Comparison of ENCODE assay signal across 8 cellular contexts in genomic region chr6:30719356-30719755, GRCh38. TPM values are rescaled to one million over a fixed set of nuclear protein-coding genes. Genes with fewer than 3 reads are reported as not detected.
DNase-seq lines count a peak whose midpoint lies in the region; ATAC-seq and TF ChIP-seq lines count a peak whose summit lies in the region.

No MANE protein-coding gene starts in this region.

- H3K4me2 ChIP-seq in neuronal stem cell (ENCODE audit: insufficient read depth, low read length, poor library complexity, severe bottlenecking) = peak overlapping the region; percentile 55

- TF ChIP-seq CTCF in GM10266 (IDR thresholded peaks at IDR 0.05; ENCODE audit: control insufficient read depth, insufficient read depth, low read depth, missing control alignments) = no peak

- H3K4me1 ChIP-seq in duodenal mucosa (ENCODE audit: control insufficient read depth in 1 of 2, insufficient read depth in 2 of 2, low read length in 2 of 2) (peaks cover 18 to 35% of the 10 kb centered on the region in 2 donors), neuronal stem cell (ENCODE audit: control insufficient read depth in 2 of 2, insufficient read depth in 1 of 2, low read depth in 1 of 2, low read length in 2 of 2) (peaks cover 15 to 27% of the 10 kb centered on the region in 2 donors)

- H3K27ac ChIP-seq in duodenal mucosa (ENCODE audit: low read depth, low read length) (peak overlapping the region; percentile 63), neuronal stem cell (replicated peaks; ENCODE audit: low read length) (peak overlapping the region; percentile 78)

- H3K36me3 ChIP-seq in duodenal mucosa (ENCODE audit: control insufficient read depth in 1 of 2, insufficient read depth in 2 of 2, low read length in 2 of 2) = peaks cover 9 to 21% of the 10 kb centered on the region in 2 donors
- peaks cover 29 to 38% of the 10 kb centered on the region in 2 donors for H3K36me3 ChIP-seq in neuronal stem cell (replicated peaks in 1 of 2; ENCODE audit: control insufficient read depth in 2 of 2, insufficient read depth in 2 of 2, low read length in 2 of 2)

- H3K18ac ChIP-seq in neuronal stem cell (ENCODE audit: low read length) = no peak overlapping the region

- no peak overlapping the region for H4K91ac ChIP-seq in neuronal stem cell (ENCODE audit: low read depth, low read length, poor library complexity)

- no peak for ATAC-seq in GM18873 (IDR thresholded peaks at IDR 0.05; ENCODE audit: low FRiP score, unreplicated experiment)

- peak; percentile 8 for DNase-seq in COLO668 (lab: John Stamatoyannopoulos, UW; ENCODE audit: unreplicated experiment)
- DNase-seq in NCI-H146 treated with DMSO at 0.1 percent for 48 hours (lab: John Stamatoyannopoulos, UW; ENCODE audit: unreplicated experiment) = peak; percentile 50
- no peak for DNase-seq in neuronal stem cell (ENCODE audit: low spot score)
- DNase-seq in NCI-H187 (lab: John Stamatoyannopoulos, UW) = no peak
- DNase-seq in GM10266 (ENCODE audit: extremely low spot score) = no peak
- no peak for DNase-seq in retina

- peak overlapping the region; percentile 39 for H2AFZ ChIP-seq in neuronal stem cell (ENCODE audit: low read length)

- WGBS in neuronal stem cell (ENCODE audit: extremely low coverage in 2 of 2, insufficient read length in 2 of 2, insufficient replicate concordance in 1 of 2), 2 donors = no CpG with 5 or more reads among the region's 8 CpGs

- H3K27me3 ChIP-seq in duodenal mucosa (ENCODE audit: control insufficient read depth in 1 of 2, insufficient read depth in 2 of 2, low read length in 2 of 2) (no peaks in the 10 kb centered on the region), neuronal stem cell (ENCODE audit: control insufficient read depth in 3 of 3, insufficient read depth in 3 of 3, low read depth in 1 of 3, low read length in 3 of 3) (no peaks in the 10 kb centered on the region)

- no peak overlapping the region for H3K4ac ChIP-seq in neuronal stem cell (ENCODE audit: low read length)

- no peak overlapping the region for H2BK120ac ChIP-seq in neuronal stem cell (ENCODE audit: low read depth, low read length)

- peak overlapping the region; percentile 74 to 94 for H3K9ac ChIP-seq in duodenal mucosa (ENCODE audit: low read depth in 1 of 2, low read length in 2 of 2)
- H3K9ac ChIP-seq in neuronal stem cell (ENCODE audit: low read depth, low read length, poor library complexity) = no peak overlapping the region

- H2BK15ac ChIP-seq in neuronal stem cell (ENCODE audit: low read length) = no peak overlapping the region

- peak overlapping the region; percentile 71 to 91 for H3K4me3 ChIP-seq in duodenal mucosa (ENCODE audit: low read depth in 1 of 2, low read length in 2 of 2)
- H3K4me3 ChIP-seq in neuronal stem cell (ENCODE audit: low read length in 2 of 2) = peak overlapping the region; percentile 77 to 98

- no peak overlapping the region for H2BK5ac ChIP-seq in neuronal stem cell (ENCODE audit: low read length)

- peaks cover 8% of the 10 kb centered on the region for H3K79me1 ChIP-seq in neuronal stem cell (ENCODE audit: low read depth, low read length)

- no peak overlapping the region for H3K14ac ChIP-seq in neuronal stem cell (ENCODE audit: low read length)

- H2AK5ac ChIP-seq in neuronal stem cell (ENCODE audit: low read depth, low read length) = no peak overlapping the region

- no peak overlapping the region for H4K8ac ChIP-seq in neuronal stem cell (ENCODE audit: low read depth, low read length)

- H3K23ac ChIP-seq in neuronal stem cell (ENCODE audit: low read depth, low read length, poor library complexity) = no peak overlapping the region

- H3K9me3 ChIP-seq in duodenal mucosa (ENCODE audit: control insufficient read depth in 1 of 2, low read length in 2 of 2) (no peaks in the 10 kb centered on the region), neuronal stem cell (replicated peaks in 1 of 2; ENCODE audit: control insufficient read depth in 2 of 2, insufficient read depth in 1 of 2, low read depth in 1 of 2, low read length in 2 of 2) (no peaks in the 10 kb centered on the region)

- no peak overlapping the region for H2BK12ac ChIP-seq in neuronal stem cell (ENCODE audit: low read length)

RNA-seq across cellular contexts. Expression of gene TUBB, which starts 0.8 kb away (rescaled TPM):
- 2,147 TPM for polyA plus RNA-seq in neuronal stem cell (2013, experiment 1 of 2)
- 2,146 TPM for polyA plus RNA-seq in neuronal stem cell (2013, experiment 2 of 2)

RNA-seq across cellular contexts. Expression of gene MDC1, which starts 2.3 kb away (rescaled TPM):
- 50.3 TPM for polyA plus RNA-seq in neuronal stem cell (2013, experiment 1 of 2)
- 51.5 TPM for polyA plus RNA-seq in neuronal stem cell (2013, experiment 2 of 2)

RNA-seq across cellular contexts. Expression of gene FLOT1, which starts 23.1 kb away (rescaled TPM):
- polyA plus RNA-seq in neuronal stem cell (2013, experiment 1 of 2) = 107 TPM
- polyA plus RNA-seq in neuronal stem cell (2013, experiment 2 of 2) = 102 TPM

RNA-seq across cellular contexts. Expression of gene IER3, which starts 25.0 kb away (rescaled TPM):
- polyA plus RNA-seq in neuronal stem cell (2013, experiment 1 of 2) = 11.0 TPM
- polyA plus RNA-seq in neuronal stem cell (2013, experiment 2 of 2) = 10.9 TPM

RNA-seq across cellular contexts. Expression of gene NRM, which starts 28.6 kb away (rescaled TPM):
- 98.1 TPM for polyA plus RNA-seq in neuronal stem cell (2013, experiment 1 of 2)
- 96.2 TPM for polyA plus RNA-seq in neuronal stem cell (2013, experiment 2 of 2)

Comparison
In these comparisons a context has a peak if more than half of its experiments do, and no peak if none do; other contexts are left out.
1. DNase-seq: peak in COLO668 (single experiment) and NCI-H146 treated with DMSO at 0.1 percent for 48 hours (single experiment); none in neuronal stem cell (single experiment), NCI-H187 (0 of 2), GM10266 (single experiment) and retina (single experiment).